12 cellular contexts compared by ENCODE assay signal in genomic region chr20:31715766-31716165, GRCh38. TPM values are rescaled to one million over a fixed set of nuclear protein-coding genes. Genes with fewer than 3 reads are reported as not detected.
DNase-seq lines count a peak whose midpoint lies in the region; ATAC-seq, FAIRE-seq and TF ChIP-seq lines count a peak whose summit lies in the region.
"Had no signal": no experiment of that assay in that cellular context is flagged by ENCODE, and none has a peak within 500 bp of the region (broad histone marks: within the 10 kb centered on the region; RNA-seq: fewer than 3 reads in every experiment).

No MANE protein-coding gene starts in this region.

- no peak for TF ChIP-seq EP300 in upper lobe of left lung (IDR thresholded peaks at IDR 0.05)

- peak overlapping the region; percentile 61 for H3K4me3 Mint-ChIP-seq in astrocyte (ENCODE audit: unreplicated experiment)
- peak overlapping the region in 4 of 10 donors; percentile 1 to 66 (median 14) for H3K4me3 Mint-ChIP-seq in naive thymus-derived CD4-positive, alpha-beta T cell

- H3K36me3 ChIP-seq in left ventricle myocardium inferior (peaks cover 42% of the 10 kb centered on the region), astrocyte (ENCODE audit: insufficient read depth, low read length) (peaks cover 22% of the 10 kb centered on the region), upper lobe of left lung (peaks cover 0 to 66% (median 13%) of the 10 kb centered on the region in 4 donors)
- H3K36me3 ChIP-seq in naive thymus-derived CD4-positive, alpha-beta T cell (ENCODE audit: control insufficient read depth in 2 of 3, insufficient read depth in 3 of 3, low read length in 3 of 3) = peaks cover 0 to 24% (median 0%) of the 10 kb centered on the region in 3 experiments

- ATAC-seq in naive thymus-derived CD4-positive, alpha-beta T cell = no peak
- ATAC-seq in upper lobe of left lung (ENCODE audit: low FRiP score in 2 of 2) (no peak), GM19452 (IDR thresholded peaks at IDR 0.05; ENCODE audit: unreplicated experiment) (no peak)

- H4K20me1 ChIP-seq in astrocyte (ENCODE audit: insufficient read depth, low read length) = peaks cover 21% of the 10 kb centered on the region

- DNase-seq in left ventricle myocardium inferior (no peak), cardiac septum (ENCODE audit: low spot score) (no peak), astrocyte (ENCODE audit: low read depth) (no peak), upper lobe of left lung (no peak), foreskin melanocyte (no peak)
- DNase-seq in naive thymus-derived CD4-positive, alpha-beta T cell = no peak
- no peak for DNase-seq in activated effector memory CD4-positive, alpha-beta T cell treated with Interleukin-2 at 50 U/mL for 16 hours
- DNase-seq: effector CD4-positive, alpha-beta T cell; NCI-H1105 treated with DMSO at 0.1 percent for 48 hours; retina; SHP77 treated with DMSO at 0.1 percent for 48 hours had no signal

- peaks cover 40% of the 10 kb centered on the region for H3K36me3 Mint-ChIP-seq in astrocyte (ENCODE audit: low read depth, unreplicated experiment)
- peaks cover 9 to 71% (median 18%) of the 10 kb centered on the region in 5 donors for H3K36me3 Mint-ChIP-seq in naive thymus-derived CD4-positive, alpha-beta T cell

- H3K27me3 ChIP-seq in left ventricle myocardium inferior (ENCODE audit: low read depth) (no peaks in the 10 kb centered on the region), astrocyte (ENCODE audit: insufficient read depth, low read length) (no peaks in the 10 kb centered on the region), upper lobe of left lung (no peaks in the 10 kb centered on the region)
- H3K27me3 ChIP-seq in naive thymus-derived CD4-positive, alpha-beta T cell (ENCODE audit: control insufficient read depth in 2 of 2, insufficient read depth in 2 of 2, low read length in 2 of 2) = no peaks in the 10 kb centered on the region

- peak overlapping the region; percentile 85 for H3K4me3 ChIP-seq in left ventricle myocardium inferior
- peak overlapping the region; percentile 8 for H3K4me3 ChIP-seq in astrocyte (ENCODE audit: insufficient read depth, low read depth, low read length)
- no peak overlapping the region for H3K4me3 ChIP-seq in naive thymus-derived CD4-positive, alpha-beta T cell (ENCODE audit: low read length)
- H3K4me3 ChIP-seq in upper lobe of left lung = peak overlapping the region in 1 of 4 donors; percentile 77

- no peak overlapping the region for H2AFZ ChIP-seq in astrocyte (ENCODE audit: low read depth, low read length)

- intact Hi-C loops in left ventricle myocardium inferior (cut with micrococcal nuclease) (no loop called here), cardiac septum (cut with DNase I) (no loop called here)
- intact Hi-C loops in naive thymus-derived CD4-positive, alpha-beta T cell (cut with micrococcal nuclease) = no loop called here

- peaks cover 100% of the 10 kb centered on the region for H3K4me1 ChIP-seq in left ventricle myocardium inferior
- H3K4me1 ChIP-seq in astrocyte (ENCODE audit: insufficient read depth, low read length) = peaks cover 73% of the 10 kb centered on the region
- H3K4me1 ChIP-seq in naive thymus-derived CD4-positive, alpha-beta T cell (ENCODE audit: control insufficient read depth in 2 of 2, insufficient read depth in 2 of 2, low read length in 2 of 2) = peaks cover 42 to 58% of the 10 kb centered on the region in 2 donors
- H3K4me1 ChIP-seq in upper lobe of left lung = peaks cover 85 to 98% (median 94%) of the 10 kb centered on the region in 4 donors

- H3K9ac ChIP-seq in astrocyte (ENCODE audit: low read length) = no peak overlapping the region

- H3K4me2 ChIP-seq in astrocyte (ENCODE audit: low read length) = peak overlapping the region; percentile 45

- H3K9me3 ChIP-seq in left ventricle myocardium inferior (replicated peaks) = no peaks in the 10 kb centered on the region
- H3K9me3 ChIP-seq in astrocyte (ENCODE audit: insufficient read depth, low read depth, low read length) = no peaks in the 10 kb centered on the region
- no peaks in the 10 kb centered on the region for H3K9me3 ChIP-seq in naive thymus-derived CD4-positive, alpha-beta T cell (ENCODE audit: control insufficient read depth in 2 of 3, low read length in 3 of 3)
- H3K9me3 ChIP-seq in upper lobe of left lung = no peaks in the 10 kb centered on the region

- no peaks in the 10 kb centered on the region for H3K27me3 Mint-ChIP-seq in astrocyte (ENCODE audit: low read depth, unreplicated experiment)
- no peaks in the 10 kb centered on the region for H3K27me3 Mint-ChIP-seq in naive thymus-derived CD4-positive, alpha-beta T cell

- CTCF ChIA-PET in naive thymus-derived CD4-positive, alpha-beta T cell (lab: Charles Lee) = interaction anchor here (3.0 kb wide), 1 partner anchor 54 kb away, joined by 23 read pairs; no protein-coding TSS in a partner anchor

- peak overlapping the region; percentile 55 for H3K27ac Mint-ChIP-seq in astrocyte (ENCODE audit: unreplicated experiment)
- H3K27ac Mint-ChIP-seq in naive thymus-derived CD4-positive, alpha-beta T cell = peak overlapping the region; percentile 41 to 88 (median 80)

- POLR2A ChIA-PET in naive thymus-derived CD4-positive, alpha-beta T cell (lab: Charles Lee) = interaction anchor here (1.0 kb wide), 1 partner anchor 40 kb away, joined by 3 read pairs; no protein-coding TSS in a partner anchor

- H3K4me1 Mint-ChIP-seq in astrocyte (ENCODE audit: low read depth, unreplicated experiment) = peaks cover 70% of the 10 kb centered on the region
- H3K4me1 Mint-ChIP-seq in naive thymus-derived CD4-positive, alpha-beta T cell = peaks cover 67 to 97% (median 94%) of the 10 kb centered on the region in 7 donors

- H3K27ac ChIP-seq in left ventricle myocardium inferior (replicated peaks) (peak overlapping the region; percentile 99), astrocyte (ENCODE audit: low read depth, low read length) (no peak overlapping the region), upper lobe of left lung (peak overlapping the region; percentile 95 to 99 (median 99))
- H3K27ac ChIP-seq in naive thymus-derived CD4-positive, alpha-beta T cell (ENCODE audit: low read depth, low read length) = peak overlapping the region; percentile 24

- no peak for TF ChIP-seq POLR2A in upper lobe of left lung (IDR thresholded peaks at IDR 0.05)

- 50 to 57% methylated on average over 3 of the region's 3 CpGs for whole genome bisulfite sequencing in upper lobe of left lung, 2 donors

- FAIRE-seq in astrocyte (lab: Jason Lieb, UNC) = no peak

- no peak for TF ChIP-seq CTCF in left ventricle myocardium inferior (IDR thresholded peaks at IDR 0.05; ENCODE audit: borderline replicate concordance)
- TF ChIP-seq CTCF in astrocyte (IDR thresholded peaks at IDR 0.05; ENCODE audit: insufficient read depth, low read depth, low read length) = no peak
- no peak for TF ChIP-seq CTCF in upper lobe of left lung (IDR thresholded peaks at IDR 0.05)

- no peaks in the 10 kb centered on the region for H3K9me3 Mint-ChIP-seq in astrocyte (ENCODE audit: unreplicated experiment)
- H3K9me3 Mint-ChIP-seq in naive thymus-derived CD4-positive, alpha-beta T cell = no peaks in the 10 kb centered on the region

- H3K79me2 ChIP-seq in astrocyte (ENCODE audit: insufficient read depth, low read length) = peaks cover 90% of the 10 kb centered on the region

RNA-seq across cellular contexts. Expression of gene BCL2L1, which starts 6.9 kb away (rescaled TPM):
- total RNA-seq in left ventricle myocardium inferior (53.2 TPM), cardiac septum (42.5 TPM), astrocyte (103 and 149 TPM in 2 replicates), upper lobe of left lung (100 to 1,000 TPM; 131 to 245 (median 182) TPM)
- 100 to 1,000 TPM in 1 of 5 experiments, 10 to 100 TPM in 4; 15.0 to 111 (median 19.4) TPM for total RNA-seq in naive thymus-derived CD4-positive, alpha-beta T cell
- 10 to 100 TPM; 11.5 to 12.7 TPM for polyA plus RNA-seq in naive thymus-derived CD4-positive, alpha-beta T cell

RNA-seq across cellular contexts. Expression of gene TPX2, which starts 23.3 kb away (rescaled TPM):
- total RNA-seq in left ventricle myocardium inferior = 0.71 TPM
- total RNA-seq in cardiac septum = 0.78 TPM
- total RNA-seq in astrocyte = 31.7 and 41.6 TPM in 2 replicates
- 10 to 100 TPM in 1 of 5 experiments, under 1 TPM in 4; 0.16 to 84.3 (median 0.43) TPM for total RNA-seq in naive thymus-derived CD4-positive, alpha-beta T cell
- polyA plus RNA-seq in naive thymus-derived CD4-positive, alpha-beta T cell = under 1 TPM in 1 of 2 donors, not detected in 1; 0.09 TPM
- 1 to 10 TPM; 1.0 to 6.7 (median 3.8) TPM for total RNA-seq in upper lobe of left lung
